ENCODE assay signal across 10 cellular contexts in genomic region chr9:89422151-89422918, GRCh38.
DNase-seq lines count a peak whose midpoint lies in the region; ATAC-seq, FAIRE-seq and TF ChIP-seq lines count a peak whose summit lies in the region.
"Had no signal": no experiment of that assay in that cellular context is flagged by ENCODE, and none has a peak within 500 bp of the region (broad histone marks: within the 10 kb centered on the region; RNA-seq: fewer than 3 reads in every experiment).

No MANE protein-coding gene starts in this region.

- H3K27ac ChIP-seq in PC-9, result no peak overlapping the region
- H3K27ac ChIP-seq: epithelial cell of prostate had no signal

- no peaks in the 10 kb centered on the region for H3K79me2 ChIP-seq in PC-9 (ENCODE audit: low read depth)

- BruUV-seq in PC-9 (replicated peaks; lab: Mats Ljungman, UMichigan), result no TSS peak

- H3K4me1 Mint-ChIP-seq in activated naive CD4-positive, alpha-beta T cell treated with anti-CD3 and anti-CD28 coated beads for 36 hours (ENCODE audit: low read depth), result peaks cover 100% of the 10 kb centered on the region
- no peaks in the 10 kb centered on the region for H3K4me1 Mint-ChIP-seq in endothelial cell (ENCODE audit: unreplicated experiment)

- no peaks in the 10 kb centered on the region for H4K20me1 ChIP-seq in PC-9 (ENCODE audit: insufficient read depth)

- no peaks in the 10 kb centered on the region for H3K27me3 Mint-ChIP-seq in activated naive CD4-positive, alpha-beta T cell treated with anti-CD3 and anti-CD28 coated beads for 36 hours (ENCODE audit: low read depth)
- peaks cover 5% of the 10 kb centered on the region for H3K27me3 Mint-ChIP-seq in endothelial cell (ENCODE audit: unreplicated experiment)

- intact Hi-C loops in activated naive CD4-positive, alpha-beta T cell treated with anti-CD3 and anti-CD28 coated beads for 36 hours (cut with micrococcal nuclease), result loop anchor here (1.0 to 5.0 kb wide), 8 partner anchors 12 to 560 kb away; partner anchors contain the start of gene GADD45G
- intact Hi-C loops in PC-9 (cut with micrococcal nuclease; ENCODE audit: unreplicated experiment), result no loop called here

- H3K27me3 ChIP-seq in PC-9 (ENCODE audit: insufficient read depth, low read depth), result no peaks in the 10 kb centered on the region

- H2AFZ ChIP-seq in PC-9, result no peak overlapping the region

- ATAC-seq in HG03025 (IDR thresholded peaks at IDR 0.05; ENCODE audit: low FRiP score, unreplicated experiment), result no peak

- peak; percentile 75 for DNase-seq in Daoy (ENCODE audit: low read depth)
- peak; percentile 48 for DNase-seq in RCC 7860 (ENCODE audit: low spot score)
- DNase-seq in activated naive CD4-positive, alpha-beta T cell treated with anti-CD3 and anti-CD28 coated beads for 36 hours, result peak; percentile 63
- peak; percentile 28 for DNase-seq in non-pigmented ciliary epithelial cell (ENCODE audit: low read depth)
- no peak for DNase-seq in PC-9
- DNase-seq in endothelial cell (ENCODE audit: low spot score), result no peak
- no peak for DNase-seq in inferior parietal cortex (ENCODE audit: extremely low spot score)

- CTCF ChIA-PET in activated naive CD4-positive, alpha-beta T cell treated with anti-CD3 and anti-CD28 coated beads for 36 hours (lab: Charles Lee), result interaction anchor here (0.9 to 2.5 kb wide), 2 partner anchors 9 to 12 kb away, joined by 4 to 9 read pairs; no protein-coding TSS in a partner anchor
- CTCF ChIA-PET in PC-9 (lab: Charles Lee), result no interaction called here

- no peaks in the 10 kb centered on the region for H3K9me3 ChIP-seq in PC-9 (ENCODE audit: insufficient read depth, low read depth)

- H3K36me3 ChIP-seq in PC-9 (ENCODE audit: low read depth), result no peaks in the 10 kb centered on the region

- peak overlapping the region; percentile 98 for H3K27ac Mint-ChIP-seq in activated naive CD4-positive, alpha-beta T cell treated with anti-CD3 and anti-CD28 coated beads for 36 hours
- no peak overlapping the region for H3K27ac Mint-ChIP-seq in endothelial cell (ENCODE audit: unreplicated experiment)

- H3K4me2 ChIP-seq in PC-9, result no peak overlapping the region

- peaks cover 8% of the 10 kb centered on the region for H3K9me3 Mint-ChIP-seq in activated naive CD4-positive, alpha-beta T cell treated with anti-CD3 and anti-CD28 coated beads for 36 hours
- no peaks in the 10 kb centered on the region for H3K9me3 Mint-ChIP-seq in endothelial cell (ENCODE audit: unreplicated experiment)

- H3K4me3 Mint-ChIP-seq in activated naive CD4-positive, alpha-beta T cell treated with anti-CD3 and anti-CD28 coated beads for 36 hours, result no peak overlapping the region
- no peak overlapping the region for H3K4me3 Mint-ChIP-seq in endothelial cell (ENCODE audit: unreplicated experiment)

- no peak overlapping the region for H3K4me3 ChIP-seq in PC-9
- H3K4me3 ChIP-seq: skin epidermis had no signal

- TF ChIP-seq CTCF in PC-9 (conservative IDR thresholded peaks at IDR 0.05), result no peak
- no peak for TF ChIP-seq CTCF in endothelial cell (IDR thresholded peaks at IDR 0.05; ENCODE audit: unreplicated experiment)

- no peaks in the 10 kb centered on the region for H3K4me1 ChIP-seq in PC-9 (replicated peaks; ENCODE audit: insufficient read depth)

- H3K36me3 Mint-ChIP-seq in activated naive CD4-positive, alpha-beta T cell treated with anti-CD3 and anti-CD28 coated beads for 36 hours (ENCODE audit: low read depth), result peaks cover 57% of the 10 kb centered on the region
- H3K36me3 Mint-ChIP-seq in endothelial cell (ENCODE audit: low read depth, unreplicated experiment), result peaks cover 3% of the 10 kb centered on the region

- peak; percentile 66 for FAIRE-seq in RCC 7860 (lab: Jason Lieb, UNC)

- peaks cover 3% of the 10 kb centered on the region; the same call in 1 of the 2 replicates for H3F3A ChIP-seq in PC-9 (ENCODE audit: insufficient read depth, low read depth)

- no peaks in the 10 kb centered on the region for H3K9me2 ChIP-seq in PC-9 (ENCODE audit: insufficient read depth)

- POLR2A ChIA-PET in PC-9 (lab: Charles Lee; ENCODE audit: unreplicated experiment), result interaction anchor here (0.6 kb wide), 1 partner anchor 13 kb away, joined by 12 read pairs; no protein-coding TSS in a partner anchor

Comparison
In these comparisons a context has a peak if more than half of its experiments do, and no peak if none do; other contexts are left out.
1. DNase-seq: peak in Daoy (single experiment), RCC 7860 (single experiment), activated naive CD4-positive, alpha-beta T cell treated with anti-CD3 and anti-CD28 coated beads for 36 hours (single experiment) and non-pigmented ciliary epithelial cell (single experiment); none in PC-9 (0 of 2), endothelial cell (single experiment) and inferior parietal cortex (single experiment).